In the genomic region with DNA sequence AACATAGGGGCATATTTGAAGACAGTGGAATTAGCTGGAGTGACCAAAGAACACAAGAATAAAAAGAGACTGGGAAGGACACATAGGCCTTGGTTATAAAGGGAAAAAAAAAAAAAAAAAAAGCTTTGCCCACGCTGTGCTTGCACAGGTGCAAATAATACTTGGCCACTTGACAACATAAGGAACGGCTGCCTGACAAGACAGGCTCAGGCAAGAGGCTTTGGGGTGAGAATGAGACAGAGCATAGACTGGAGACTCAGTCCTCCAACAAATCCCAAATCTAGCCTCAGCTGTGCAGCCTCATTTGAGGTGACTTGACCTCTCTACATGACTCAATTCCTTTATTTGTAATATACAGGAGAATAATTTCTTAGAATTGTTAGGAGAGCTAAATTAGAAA, we compare ENCODE assay signal across 24 cellular contexts.
DNase-seq lines count a peak whose midpoint lies in the region; ATAC-seq and TF ChIP-seq lines count a peak whose summit lies in the region.
"Had no signal": no experiment of that assay in that cellular context is flagged by ENCODE, and none has a peak within 500 bp of the region (broad histone marks: within the 10 kb centered on the region; RNA-seq: fewer than 3 reads in every experiment).

No MANE protein-coding gene starts in this region.

- H3K4me2 ChIP-seq in mammary epithelial cell (ENCODE audit: insufficient read depth, low read depth, low read length), result no peak overlapping the region

- in situ Hi-C loops in mammary epithelial cell (cut with MboI; ENCODE audit: low sequenced_read_pairs in 2 of 2), result no loop called here

- ATAC-seq in HG02759 (IDR thresholded peaks at IDR 0.05; ENCODE audit: unreplicated experiment), result no peak
- ATAC-seq: GM12878, T-helper 17 cell had no signal

- no peak for TF ChIP-seq CTCF in mammary epithelial cell (conservative IDR thresholded peaks at IDR 0.05 in 1 of 2, IDR thresholded peaks at IDR 0.05 in 1 of 2; ENCODE audit: extremely low read depth in 1 of 2, insufficient read depth in 1 of 2, low read depth in 1 of 2, low read length in 2 of 2)
- no peak for TF ChIP-seq CTCF in breast epithelium (IDR thresholded peaks at IDR 0.05)

- no peaks in the 10 kb centered on the region for H3K79me2 ChIP-seq in mammary epithelial cell (ENCODE audit: insufficient read depth, low read length)

- dilution Hi-C loops in mammary epithelial cell (cut with HindIII; ENCODE audit: low sequenced_read_pairs), result no loop called here

- no peak for TF ChIP-seq POLR2A in breast epithelium (IDR thresholded peaks at IDR 0.05)

- H3K27me3 ChIP-seq in mammary epithelial cell (ENCODE audit: insufficient read depth, low read length) (no peaks in the 10 kb centered on the region), breast epithelium (no peaks in the 10 kb centered on the region)

- H2AFZ ChIP-seq in mammary epithelial cell (ENCODE audit: low read depth, low read length), result no peak overlapping the region

- H3K4me3 ChIP-seq in mammary epithelial cell (replicated peaks in 1 of 3; ENCODE audit: insufficient read depth in 1 of 3, low read depth in 2 of 3, low read length in 3 of 3) (no peak overlapping the region), breast epithelium (no peak overlapping the region)
- H3K4me3 ChIP-seq: GM12878, HAP-1, SK-N-MC had no signal

- H3K27ac ChIP-seq in mammary epithelial cell (ENCODE audit: insufficient read depth, low read depth, low read length) (no peak overlapping the region), breast epithelium (no peak overlapping the region), epithelial cell of prostate (no peak overlapping the region)
- H3K27ac ChIP-seq: C4-2B, RWPE1, SK-N-MC had no signal

- H3K9ac ChIP-seq in mammary epithelial cell (ENCODE audit: insufficient read depth, low read length), result no peak overlapping the region

- no peaks in the 10 kb centered on the region for H4K20me1 ChIP-seq in mammary epithelial cell (ENCODE audit: insufficient read depth, low read length)

- CTCF ChIA-PET in mammary epithelial cell (lab: Charles Lee; ENCODE audit: low non-redundant PET), result interaction anchor here (0.6 kb wide), 1 partner anchor 441 kb away, joined by 5 read pairs; no protein-coding TSS in a partner anchor

- H3K36me3 ChIP-seq in mammary epithelial cell (ENCODE audit: insufficient read depth, low read length) (no peaks in the 10 kb centered on the region), breast epithelium (no peaks in the 10 kb centered on the region)
- H3K36me3 ChIP-seq: HAP-1 had no signal

- BruUV-seq in mammary epithelial cell (replicated peaks; lab: Mats Ljungman, UMichigan), result no TSS peak

- H3K9me3 ChIP-seq in mammary epithelial cell (replicated peaks; ENCODE audit: insufficient read depth, low read length) (no peaks in the 10 kb centered on the region), breast epithelium (no peaks in the 10 kb centered on the region)
- H3K9me3 ChIP-seq: HAP-1 had no signal

- intact Hi-C loops in mammary epithelial cell (cut with micrococcal nuclease), result no loop called here
- intact Hi-C loops in breast epithelium (cut with DNase I; ENCODE audit: low total_unique reads), result no loop called here

- H3K4me1 ChIP-seq in mammary epithelial cell (ENCODE audit: insufficient read depth, low read length) (peaks cover 18% of the 10 kb centered on the region), breast epithelium (no peaks in the 10 kb centered on the region)
- H3K4me1 ChIP-seq: HAP-1 had no signal

- WGBS in mammary epithelial cell (ENCODE audit: low coverage, missing lambda C conversion rate), result 4% methylated on average over 2 of the region's 2 CpGs

- DNase-seq in mammary epithelial cell (peak; percentile 75), breast epithelium (ENCODE audit: low spot score in 2 of 2) (no peak), NCI-H1417 treated with DMSO at 0.1 percent for 48 hours (lab: John Stamatoyannopoulos, UW) (peak; percentile 12), epithelial cell of prostate (ENCODE audit: low read depth, low spot score) (peak; percentile 57), NCI-H774 (lab: John Stamatoyannopoulos, UW) (no peak), Ammon's horn (ENCODE audit: low spot score) (no peak), NCI-H2107 treated with DMSO at 0.1 percent for 48 hours (lab: John Stamatoyannopoulos, UW; ENCODE audit: unreplicated experiment) (no peak)
- DNase-seq: AML-193; CD8-positive, alpha-beta memory T cell; IMR-90; NCI-H1436 treated with DMSO at 0.1 percent for 48 hours; NCI-H1930; NCI-H2171; NCI-H69; NK-92 treated with Interleukin-12 subunit alpha and Interleukin-12 subunit beta, amount 100 ng/mL, for 24 hours; SHP77 treated with DMSO at 0.1 percent for 48 hours; SW 1271; T-helper 17 cell had no signal

Comparison
In these comparisons a context has a peak if more than half of its experiments do, and no peak if none do; other contexts are left out.
1. DNase-seq: peak in mammary epithelial cell (single experiment), NCI-H1417 treated with DMSO at 0.1 percent for 48 hours (single experiment) and epithelial cell of prostate (single experiment); none in breast epithelium (0 of 2), NCI-H774 (single experiment), Ammon's horn (single experiment) and NCI-H2107 treated with DMSO at 0.1 percent for 48 hours (single experiment).